Comparison of ENCODE assay signal across 21 cellular contexts in the genomic region with DNA sequence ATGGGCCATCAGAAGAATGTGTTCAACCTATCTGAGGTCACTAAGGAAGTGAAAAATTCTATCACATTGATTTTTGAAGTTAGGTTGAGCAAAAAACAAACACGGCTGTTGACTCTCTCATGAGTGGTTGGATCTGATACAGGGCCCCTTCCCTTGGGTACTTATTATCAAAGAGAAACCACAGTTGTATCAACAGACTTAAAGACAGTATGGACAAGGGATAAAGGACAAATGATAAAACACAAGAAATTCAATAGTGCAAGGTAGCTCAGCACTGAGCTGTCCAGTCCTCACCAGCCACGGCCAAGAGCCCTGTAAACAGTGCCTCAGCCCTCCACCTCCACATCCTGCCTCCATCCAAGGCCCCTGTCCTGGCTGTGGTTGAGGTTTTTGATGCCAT.
A peak's percentile ranks its signal among the peaks of the same experiment; 100 is the strongest.
DNase-seq lines count a peak whose midpoint lies in the region; ATAC-seq, FAIRE-seq and TF ChIP-seq lines count a peak whose summit lies in the region.
"Had no signal": no experiment of that assay in that cellular context is flagged by ENCODE, and none has a peak within 500 bp of the region (broad histone marks: within the 10 kb centered on the region; RNA-seq: fewer than 3 reads in every experiment).

No MANE protein-coding gene starts in this region.

- H3K9me3 ChIP-seq in liver (ENCODE audit: control insufficient read depth in 4 of 4, low read length in 3 of 4) (no peaks in the 10 kb centered on the region), pancreas (no peaks in the 10 kb centered on the region), GM23248 (ENCODE audit: low read depth) (no peaks in the 10 kb centered on the region)
- H3K9me3 ChIP-seq: A549, Caco-2 had no signal

- H2AFZ ChIP-seq in GM23248 = no peak overlapping the region

- no peak overlapping the region for H3K4me2 ChIP-seq in GM23248 (ENCODE audit: unreplicated experiment)
- H3K4me2 ChIP-seq: A549 had no signal

- in situ Hi-C loops in GM23248 (cut with MboI) = no loop called here

- 29% methylated on average over 2 of the region's 2 CpGs for WGBS in liver
- 27 to 31% methylated on average over 2 of the region's 2 CpGs for WGBS in pancreas, 2 donors
- WGBS in GM23248 (ENCODE audit: low coverage in 1 of 2, low lambda C conversion rate in 2 of 2, missing lambda C conversion rate in 2 of 2), 2 experiments = 0 to 11% methylated on average over 2 of the region's 2 CpGs

- H3K4me3 ChIP-seq in liver (ENCODE audit: low read depth in 1 of 3, low read length in 3 of 3) (no peak overlapping the region), pancreas (no peak overlapping the region), GM23248 (no peak overlapping the region)
- H3K4me3 ChIP-seq: A549 had no signal

- H3F3A ChIP-seq in GM23248 (ENCODE audit: insufficient read depth) = no peaks in the 10 kb centered on the region

- H3K9ac ChIP-seq in liver (ENCODE audit: low read depth in 1 of 2, low read length in 2 of 2) = no peak overlapping the region
- H3K9ac ChIP-seq in GM23248 = no peak overlapping the region

- H3K36me3 ChIP-seq in liver (ENCODE audit: control insufficient read depth in 4 of 4, insufficient read depth in 3 of 4, low read depth in 1 of 4, low read length in 3 of 4) (no peaks in the 10 kb centered on the region), pancreas (no peaks in the 10 kb centered on the region), GM23248 (ENCODE audit: low read depth) (no peaks in the 10 kb centered on the region)

- peak in 1 of 2 donors; percentile 39 for TF ChIP-seq RAD21 in liver (IDR thresholded peaks at IDR 0.05)

- TF ChIP-seq CTCF in liver (IDR thresholded peaks at IDR 0.05; ENCODE audit: low read depth, low read length, missing input control) (no peak), pancreas (IDR thresholded peaks at IDR 0.05) (no peak)

- intact Hi-C loops in pancreas (cut with DNase I) = no loop called here
- intact Hi-C loops in posterior cingulate gyrus (cut with DNase I) = no loop called here

- ATAC-seq in pancreas = peak; percentile 50 to 78 (median 60)
- ATAC-seq: A549 had no signal

- no peaks in the 10 kb centered on the region for H3K9me2 ChIP-seq in GM23248 (ENCODE audit: insufficient read depth)

- H3K27me3 ChIP-seq in liver (ENCODE audit: control insufficient read depth in 4 of 4, insufficient read depth in 4 of 4, low read length in 3 of 4) (no peaks in the 10 kb centered on the region), pancreas (no peaks in the 10 kb centered on the region), GM23248 (replicated peaks; ENCODE audit: insufficient read depth) (0 out of 2 replicates have a peak, but pooled peaks cover 3% of the 10 kb centered on the region)

- no peaks in the 10 kb centered on the region for H4K20me1 ChIP-seq in GM23248 (ENCODE audit: insufficient read depth)

- no peaks in the 10 kb centered on the region for H3K79me2 ChIP-seq in GM23248 (ENCODE audit: insufficient read depth)

- H3K27ac ChIP-seq in liver (ENCODE audit: low read depth in 1 of 2, low read length in 2 of 2) (no peak overlapping the region), pancreas (no peak overlapping the region), GM23248 (no peak overlapping the region)
- H3K27ac ChIP-seq: 22Rv1, A549, C4-2B had no signal

- FAIRE-seq in pancreas (lab: Jason Lieb, UNC) = no peak
- FAIRE-seq: A549, D721Med, GM12892, GM18507, H1 had no signal

- H3K4me1 ChIP-seq in liver (ENCODE audit: control insufficient read depth in 4 of 4, insufficient read depth in 4 of 4, low read length in 3 of 4) (peaks cover 0 to 8% (median 0%) of the 10 kb centered on the region in 4 donors), pancreas (peaks cover 0 to 4% (median 0%) of the 10 kb centered on the region in 3 donors), GM23248 (ENCODE audit: insufficient read depth) (no peaks in the 10 kb centered on the region)
- H3K4me1 ChIP-seq: A549, Caco-2 had no signal

- DNase-seq in NCI-H146 (lab: John Stamatoyannopoulos, UW) (peak; percentile 9), NCI-H146 treated with DMSO at 0.1 percent for 48 hours (lab: John Stamatoyannopoulos, UW; ENCODE audit: unreplicated experiment) (no peak), pancreas (peak in 1 of 6 donors; percentile 20), DMS 273 treated with DMSO at 0.1 percent for 48 hours (lab: John Stamatoyannopoulos, UW) (no peak), posterior cingulate gyrus (no peak), GM23248 (no peak)
- DNase-seq: AML-193; Caco-2; CD4-positive, alpha-beta T cell; DMS153; DMS79; GDM1; H9 had no signal

TF ChIP-seq in liver, 16 proteins besides CTCF, POLR2A, EP300 and RAD21:
- TF ChIP-seq ZBTB33 (IDR thresholded peaks at IDR 0.05) = no peak
- peak; percentile 27 to 57 for TF ChIP-seq RXRA (IDR thresholded peaks at IDR 0.05)
- TF ChIP-seq YY1 (IDR thresholded peaks at IDR 0.05) = no peak
- no peak for TF ChIP-seq NR2F2 (IDR thresholded peaks at IDR 0.05)
- TF ChIP-seq SP1 (IDR thresholded peaks at IDR 0.05) = no peak
- no peak for TF ChIP-seq EGR1 (IDR thresholded peaks at IDR 0.05; ENCODE audit: low read depth in 2 of 2)
- no peak for TF ChIP-seq ATF3 (IDR thresholded peaks at IDR 0.05)
- peak; percentile 17 for TF ChIP-seq FOXA1 (IDR thresholded peaks at IDR 0.05)
- TF ChIP-seq TAF1 (conservative IDR thresholded peaks at IDR 0.05) = no peak
- TF ChIP-seq FOXA2 (IDR thresholded peaks at IDR 0.05) = peak; percentile 36
- TF ChIP-seq GABPA (IDR thresholded peaks at IDR 0.05 in 1 of 2, conservative IDR thresholded peaks at IDR 0.05 in 1 of 2) = no peak
- TF ChIP-seq REST (IDR thresholded peaks at IDR 0.05) = peak; percentile 29
- peak; percentile 37 for TF ChIP-seq HNF4A (conservative IDR thresholded peaks at IDR 0.05)
- no peak for TF ChIP-seq HNF4G (IDR thresholded peaks at IDR 0.05)
- TF ChIP-seq JUND (IDR thresholded peaks at IDR 0.05) = peak in 1 of 2 donors; percentile 15
- no peak for TF ChIP-seq MAX (IDR thresholded peaks at IDR 0.05)
